24 cellular contexts compared by ENCODE assay signal in genomic region chr22:31852691-31853370, GRCh38.
DNase-seq lines count a peak whose midpoint lies in the region; ATAC-seq and TF ChIP-seq lines count a peak whose summit lies in the region.
"Had no signal": no experiment of that assay in that cellular context is flagged by ENCODE, and none has a peak within 500 bp of the region (broad histone marks: within the 10 kb centered on the region; RNA-seq: fewer than 3 reads in every experiment).

No MANE protein-coding gene starts in this region.

- H3K4me1 ChIP-seq in neural progenitor cell, result peaks cover 19% of the 10 kb centered on the region
- H3K4me1 ChIP-seq in CD4-positive, alpha-beta memory T cell (ENCODE audit: insufficient read depth, low read length), result no peaks in the 10 kb centered on the region
- H3K4me1 ChIP-seq: left lung had no signal

- intact Hi-C loops in CD4-positive, alpha-beta memory T cell (cut with micrococcal nuclease), result no loop called here

- peaks cover 2% of the 10 kb centered on the region for H3K27me3 Mint-ChIP-seq in neural progenitor cell (ENCODE audit: insufficient read depth, low read depth)
- H3K27me3 Mint-ChIP-seq in CD4-positive, alpha-beta memory T cell, result no peaks in the 10 kb centered on the region
- H3K27me3 Mint-ChIP-seq: activated CD4-positive, alpha-beta memory T cell treated with anti-CD3 and anti-CD28 coated beads, Interleukin-2, amount 10 ng/mL, durations not matched to agents 7 days and 5 days; activated naive CD8-positive, alpha-beta T cell treated with anti-CD3 and anti-CD28 coated beads for 36 hours had no signal

- H3F3A ChIP-seq in neural progenitor cell (ENCODE audit: low read depth), result peaks cover 12% of the 10 kb centered on the region

- no peak overlapping the region for H3K4me3 Mint-ChIP-seq in neural progenitor cell
- no peak overlapping the region for H3K4me3 Mint-ChIP-seq in CD4-positive, alpha-beta memory T cell
- H3K4me3 Mint-ChIP-seq: activated CD4-positive, alpha-beta memory T cell treated with anti-CD3 and anti-CD28 coated beads, Interleukin-2, amount 10 ng/mL, durations not matched to agents 7 days and 5 days; activated naive CD8-positive, alpha-beta T cell treated with anti-CD3 and anti-CD28 coated beads for 36 hours; T-helper 1 cell treated with Interleukin-12 subunit alpha and Interleukin-12 subunit beta and Interleukin-4 antibody, amounts not matched to agents 30 μg/mL and 1 μg/mL, for 36 hours had no signal

- no peaks in the 10 kb centered on the region for H4K20me1 ChIP-seq in neural progenitor cell (ENCODE audit: low read depth)

- POLR2A ChIA-PET in CD4-positive, alpha-beta memory T cell (lab: Charles Lee; ENCODE audit: partially characterized antibody), result no interaction called here

- no peak overlapping the region for H3K4me3 ChIP-seq in neural progenitor cell
- H3K4me3 ChIP-seq in CD4-positive, alpha-beta memory T cell (ENCODE audit: low read length in 2 of 2), result no peak overlapping the region
- H3K4me3 ChIP-seq: left lung, SK-N-MC had no signal

- H3K36me3 Mint-ChIP-seq in neural progenitor cell, result peaks cover 21% of the 10 kb centered on the region
- H3K36me3 Mint-ChIP-seq in CD4-positive, alpha-beta memory T cell, result peaks cover 41 to 58% of the 10 kb centered on the region in 2 donors

- no peak overlapping the region for H2AFZ ChIP-seq in neural progenitor cell (replicated peaks)

- H3K27ac Mint-ChIP-seq in neural progenitor cell, result peak overlapping the region; percentile 65
- peak overlapping the region in 1 of 7 donors; percentile 37 for H3K27ac Mint-ChIP-seq in CD4-positive, alpha-beta memory T cell
- H3K27ac Mint-ChIP-seq: activated CD4-positive, alpha-beta memory T cell treated with anti-CD3 and anti-CD28 coated beads, Interleukin-2, amount 10 ng/mL, durations not matched to agents 7 days and 5 days; activated naive CD8-positive, alpha-beta T cell treated with anti-CD3 and anti-CD28 coated beads for 36 hours; T-helper 1 cell treated with Interleukin-12 subunit alpha and Interleukin-12 subunit beta and Interleukin-4 antibody, amounts not matched to agents 30 μg/mL and 1 μg/mL, for 36 hours had no signal

- H3K4me2 ChIP-seq in neural progenitor cell, result no peak overlapping the region

- H3K9me3 ChIP-seq in neural progenitor cell (ENCODE audit: low read depth), result no peaks in the 10 kb centered on the region
- no peaks in the 10 kb centered on the region for H3K9me3 ChIP-seq in CD4-positive, alpha-beta memory T cell (ENCODE audit: control insufficient read depth in 1 of 2, low read length in 2 of 2)
- H3K9me3 ChIP-seq: left lung had no signal

- ATAC-seq in HG03439 (IDR thresholded peaks at IDR 0.05; ENCODE audit: unreplicated experiment), result no peak
- ATAC-seq: activated CD4-positive, CD25-positive, alpha-beta regulatory T cell treated with anti-CD3 and anti-CD28 coated beads, Interleukin-2, amount 50 U/mL, for 24 hours; esophagus mucosa; left lung had no signal

- H3K27me3 ChIP-seq in neural progenitor cell, result no peaks in the 10 kb centered on the region
- no peaks in the 10 kb centered on the region for H3K27me3 ChIP-seq in CD4-positive, alpha-beta memory T cell (ENCODE audit: insufficient read depth, low read length)
- H3K27me3 ChIP-seq: left lung had no signal

- H3K9me3 Mint-ChIP-seq in neural progenitor cell, result no peaks in the 10 kb centered on the region
- H3K9me3 Mint-ChIP-seq in CD4-positive, alpha-beta memory T cell, result no peaks in the 10 kb centered on the region
- H3K9me3 Mint-ChIP-seq: activated CD4-positive, alpha-beta memory T cell treated with anti-CD3 and anti-CD28 coated beads, Interleukin-2, amount 10 ng/mL, durations not matched to agents 7 days and 5 days; activated naive CD8-positive, alpha-beta T cell treated with anti-CD3 and anti-CD28 coated beads for 36 hours; T-helper 1 cell treated with Interleukin-12 subunit alpha and Interleukin-12 subunit beta and Interleukin-4 antibody, amounts not matched to agents 30 μg/mL and 1 μg/mL, for 36 hours had no signal

- H3K36me3 ChIP-seq in neural progenitor cell, result no peaks in the 10 kb centered on the region
- peaks cover 21% of the 10 kb centered on the region for H3K36me3 ChIP-seq in CD4-positive, alpha-beta memory T cell (ENCODE audit: insufficient read depth, low read length)

- DNase-seq in EH (ENCODE audit: low read depth) (peak; percentile 15), fibroblast of gingiva (ENCODE audit: low read depth) (peak; percentile 45), neural progenitor cell (ENCODE audit: low spot score) (peak; percentile 24), medulla oblongata (ENCODE audit: extremely low spot score) (no peak), CD1c-positive myeloid dendritic cell (ENCODE audit: extremely low spot score) (no peak)
- DNase-seq in CD4-positive, alpha-beta memory T cell, result no peak
- DNase-seq: activated CD4-positive, alpha-beta memory T cell treated with anti-CD3 and anti-CD28 coated beads, Interleukin-2, amount 10 ng/mL, durations not matched to agents 7 days and 5 days; activated effector memory CD4-positive, alpha-beta T cell treated with Interleukin-2 at 50 U/mL for 16 hours; activated naive CD8-positive, alpha-beta T cell treated with anti-CD3 and anti-CD28 coated beads for 36 hours; DND-41; effector memory CD4-positive, alpha-beta T cell; KG1; left lung; MM.1S; NCI-H2081; small intestine; trophoblast cell had no signal

- peak overlapping the region; percentile 55 for H3K27ac ChIP-seq in angular gyrus (ENCODE audit: low read depth, low read length)
- H3K27ac ChIP-seq in neural progenitor cell, result no peak overlapping the region
- H3K27ac ChIP-seq in CD4-positive, alpha-beta memory T cell (ENCODE audit: low read depth, low read length), result no peak overlapping the region
- H3K27ac ChIP-seq: left lung, RWPE1, SK-N-MC had no signal

- CTCF ChIA-PET in CD4-positive, alpha-beta memory T cell (lab: Charles Lee; ENCODE audit: partially characterized antibody), result no interaction called here

- H3K9ac ChIP-seq in neural progenitor cell, result no peak overlapping the region

- no peaks in the 10 kb centered on the region for H3K79me2 ChIP-seq in neural progenitor cell (ENCODE audit: low read depth)

- H3K4me1 Mint-ChIP-seq in neural progenitor cell, result peaks cover 27% of the 10 kb centered on the region
- H3K4me1 Mint-ChIP-seq in CD4-positive, alpha-beta memory T cell, result no peaks in the 10 kb centered on the region
- H3K4me1 Mint-ChIP-seq: activated CD4-positive, alpha-beta memory T cell treated with anti-CD3 and anti-CD28 coated beads, Interleukin-2, amount 10 ng/mL, durations not matched to agents 7 days and 5 days; activated naive CD8-positive, alpha-beta T cell treated with anti-CD3 and anti-CD28 coated beads for 36 hours had no signal

- TF ChIP-seq CTCF in neural progenitor cell (IDR thresholded peaks at IDR 0.05), result no peak

Comparison
In these comparisons a context has a peak if more than half of its experiments do, and no peak if none do; other contexts are left out.
1. DNase-seq: peak in EH (single experiment), fibroblast of gingiva (single experiment) and neural progenitor cell (single experiment); none in medulla oblongata (single experiment), CD1c-positive myeloid dendritic cell (single experiment) and CD4-positive, alpha-beta memory T cell (0 of 5).